ENCODE assay signal across 10 cellular contexts in genomic region chr20:47577271-47577670, GRCh38.
DNase-seq lines count a peak whose midpoint lies in the region; ATAC-seq and TF ChIP-seq lines count a peak whose summit lies in the region.
"Had no signal": no experiment of that assay in that cellular context is flagged by ENCODE, and none has a peak within 500 bp of the region (broad histone marks: within the 10 kb centered on the region; RNA-seq: fewer than 3 reads in every experiment).

No MANE protein-coding gene starts in this region.

- H3K36me3 Mint-ChIP-seq in natural killer cell, result no peaks in the 10 kb centered on the region
- no peaks in the 10 kb centered on the region for H3K36me3 Mint-ChIP-seq in natural killer cell treated with Interleukin-12 subunit alpha and Interleukin-12 subunit beta and Interleukin-15 and Interleukin-18, amount 100 ng/mL, for 72 hours
- peaks cover 29% of the 10 kb centered on the region for H3K36me3 Mint-ChIP-seq in activated naive CD8-positive, alpha-beta T cell treated with anti-CD3 and anti-CD28 coated beads for 36 hours
- H3K36me3 Mint-ChIP-seq in endodermal cell (ENCODE audit: low read depth), result no peaks in the 10 kb centered on the region

- TF ChIP-seq CTCF in natural killer cell (IDR thresholded peaks at IDR 0.05) (no peak), endodermal cell (conservative IDR thresholded peaks at IDR 0.05) (no peak)

- ATAC-seq in natural killer cell, result no peak
- ATAC-seq in natural killer cell treated with Interleukin-12 subunit alpha and Interleukin-12 subunit beta and Interleukin-15 and Interleukin-18, amount 100 ng/mL, for 72 hours, result no peak
- ATAC-seq in GM21825 (IDR thresholded peaks at IDR 0.05; ENCODE audit: unreplicated experiment), result no peak
- no peak for ATAC-seq in GM21515 (IDR thresholded peaks at IDR 0.05; ENCODE audit: unreplicated experiment)

- H3K27ac ChIP-seq in muscle layer of duodenum (ENCODE audit: low read length) (peak overlapping the region; percentile 50), endodermal cell (ENCODE audit: low read depth, low read length) (no peak overlapping the region)
- H3K27ac ChIP-seq: neural progenitor cell had no signal

- no peaks in the 10 kb centered on the region for H3K36me3 ChIP-seq in muscle layer of duodenum (ENCODE audit: control insufficient read depth in 1 of 2, insufficient read depth in 2 of 2, low read length in 2 of 2)
- H3K36me3 ChIP-seq in endodermal cell (ENCODE audit: control insufficient read depth, insufficient read depth, low read length), result peaks cover 5% of the 10 kb centered on the region
- H3K36me3 ChIP-seq: neural progenitor cell had no signal

- H3K4me1 Mint-ChIP-seq in natural killer cell (peaks cover 42 to 72% of the 10 kb centered on the region in 2 donors), endodermal cell (peaks cover 38% of the 10 kb centered on the region)
- peaks cover 45 to 59% of the 10 kb centered on the region in 2 donors for H3K4me1 Mint-ChIP-seq in natural killer cell treated with Interleukin-12 subunit alpha and Interleukin-12 subunit beta and Interleukin-15 and Interleukin-18, amount 100 ng/mL, for 72 hours (ENCODE audit: low read depth in 2 of 2)
- peaks cover 65% of the 10 kb centered on the region for H3K4me1 Mint-ChIP-seq in activated naive CD8-positive, alpha-beta T cell treated with anti-CD3 and anti-CD28 coated beads for 36 hours

- H3K27ac Mint-ChIP-seq in natural killer cell (peak overlapping the region; percentile 20 to 83), endodermal cell (no peak overlapping the region)
- H3K27ac Mint-ChIP-seq in natural killer cell treated with Interleukin-12 subunit alpha and Interleukin-12 subunit beta and Interleukin-15 and Interleukin-18, amount 100 ng/mL, for 72 hours, result no peak overlapping the region
- peak overlapping the region; percentile 58 for H3K27ac Mint-ChIP-seq in activated naive CD8-positive, alpha-beta T cell treated with anti-CD3 and anti-CD28 coated beads for 36 hours
- H3K27ac Mint-ChIP-seq: neural progenitor cell had no signal

- H3K9me3 ChIP-seq in muscle layer of duodenum (ENCODE audit: control insufficient read depth in 1 of 2, low read length in 2 of 2) (no peaks in the 10 kb centered on the region), endodermal cell (ENCODE audit: control insufficient read depth, low read length) (peaks cover 2% of the 10 kb centered on the region)

- H3K4me1 ChIP-seq in muscle layer of duodenum (ENCODE audit: control insufficient read depth in 1 of 2, insufficient read depth in 2 of 2, low read length in 2 of 2) (peaks cover 28 to 56% of the 10 kb centered on the region in 2 donors), endodermal cell (ENCODE audit: control insufficient read depth, insufficient read depth, low read length) (peaks cover 9% of the 10 kb centered on the region)

- peak overlapping the region; percentile 67 for H3K4me3 Mint-ChIP-seq in natural killer cell
- no peak overlapping the region for H3K4me3 Mint-ChIP-seq in natural killer cell treated with Interleukin-12 subunit alpha and Interleukin-12 subunit beta and Interleukin-15 and Interleukin-18, amount 100 ng/mL, for 72 hours
- H3K4me3 Mint-ChIP-seq in activated naive CD8-positive, alpha-beta T cell treated with anti-CD3 and anti-CD28 coated beads for 36 hours, result no peak overlapping the region
- no peak overlapping the region for H3K4me3 Mint-ChIP-seq in endodermal cell

- DNase-seq in natural killer cell (no peak), endodermal cell (no peak), amniotic stem cell (lab: John Stamatoyannopoulos, UW) (no peak)
- no peak for DNase-seq in natural killer cell treated with Interleukin-12 subunit alpha and Interleukin-12 subunit beta and Interleukin-15 and Interleukin-18, amount 100 ng/mL, for 72 hours (ENCODE audit: low spot score)
- DNase-seq in activated naive CD8-positive, alpha-beta T cell treated with anti-CD3 and anti-CD28 coated beads for 36 hours, result no peak
- DNase-seq: activated CD8-positive, alpha-beta memory T cell treated with anti-CD3 and anti-CD28 coated beads for 24 hours had no signal

- H3K4me3 ChIP-seq in muscle layer of duodenum (ENCODE audit: low read depth in 1 of 2, low read length in 2 of 2) (peak overlapping the region; percentile 3 to 35), endodermal cell (ENCODE audit: low read length) (no peak overlapping the region)
- H3K4me3 ChIP-seq: neural progenitor cell had no signal

- intact Hi-C loops in natural killer cell (cut with micrococcal nuclease), result no loop called here

- H3K9ac ChIP-seq in endodermal cell (ENCODE audit: extremely low read depth, low read length, poor library complexity, severe bottlenecking), result no peak overlapping the region
- H3K9ac ChIP-seq: neural progenitor cell had no signal

- H3K27me3 Mint-ChIP-seq in natural killer cell (ENCODE audit: low read depth in 2 of 2) (no peaks in the 10 kb centered on the region), endodermal cell (ENCODE audit: insufficient read depth) (no peaks in the 10 kb centered on the region)
- H3K27me3 Mint-ChIP-seq in natural killer cell treated with Interleukin-12 subunit alpha and Interleukin-12 subunit beta and Interleukin-15 and Interleukin-18, amount 100 ng/mL, for 72 hours, result no peaks in the 10 kb centered on the region
- H3K27me3 Mint-ChIP-seq in activated naive CD8-positive, alpha-beta T cell treated with anti-CD3 and anti-CD28 coated beads for 36 hours, result no peaks in the 10 kb centered on the region

- H3K9me3 Mint-ChIP-seq in natural killer cell (no peaks in the 10 kb centered on the region), endodermal cell (peaks cover under 1% of the 10 kb centered on the region)
- no peaks in the 10 kb centered on the region for H3K9me3 Mint-ChIP-seq in natural killer cell treated with Interleukin-12 subunit alpha and Interleukin-12 subunit beta and Interleukin-15 and Interleukin-18, amount 100 ng/mL, for 72 hours
- no peaks in the 10 kb centered on the region for H3K9me3 Mint-ChIP-seq in activated naive CD8-positive, alpha-beta T cell treated with anti-CD3 and anti-CD28 coated beads for 36 hours

- H3K27me3 ChIP-seq in muscle layer of duodenum (ENCODE audit: low read depth, low read length) (no peaks in the 10 kb centered on the region), endodermal cell (ENCODE audit: control insufficient read depth, insufficient read depth, low read length, poor library complexity, severe bottlenecking) (no peaks in the 10 kb centered on the region)
- H3K27me3 ChIP-seq: neural progenitor cell had no signal

Comparison
In these comparisons a context has a peak if more than half of its experiments do, and no peak if none do; other contexts are left out.
1. H3K27ac Mint-ChIP-seq: peak in natural killer cell (2 of 2) and activated naive CD8-positive, alpha-beta T cell treated with anti-CD3 and anti-CD28 coated beads for 36 hours (single experiment); none in natural killer cell treated with Interleukin-12 subunit alpha and Interleukin-12 subunit beta and Interleukin-15 and Interleukin-18, amount 100 ng/mL, for 72 hours (0 of 2) and endodermal cell (single experiment).